ENCODE assay signal across 8 cellular contexts in the genomic region with DNA sequence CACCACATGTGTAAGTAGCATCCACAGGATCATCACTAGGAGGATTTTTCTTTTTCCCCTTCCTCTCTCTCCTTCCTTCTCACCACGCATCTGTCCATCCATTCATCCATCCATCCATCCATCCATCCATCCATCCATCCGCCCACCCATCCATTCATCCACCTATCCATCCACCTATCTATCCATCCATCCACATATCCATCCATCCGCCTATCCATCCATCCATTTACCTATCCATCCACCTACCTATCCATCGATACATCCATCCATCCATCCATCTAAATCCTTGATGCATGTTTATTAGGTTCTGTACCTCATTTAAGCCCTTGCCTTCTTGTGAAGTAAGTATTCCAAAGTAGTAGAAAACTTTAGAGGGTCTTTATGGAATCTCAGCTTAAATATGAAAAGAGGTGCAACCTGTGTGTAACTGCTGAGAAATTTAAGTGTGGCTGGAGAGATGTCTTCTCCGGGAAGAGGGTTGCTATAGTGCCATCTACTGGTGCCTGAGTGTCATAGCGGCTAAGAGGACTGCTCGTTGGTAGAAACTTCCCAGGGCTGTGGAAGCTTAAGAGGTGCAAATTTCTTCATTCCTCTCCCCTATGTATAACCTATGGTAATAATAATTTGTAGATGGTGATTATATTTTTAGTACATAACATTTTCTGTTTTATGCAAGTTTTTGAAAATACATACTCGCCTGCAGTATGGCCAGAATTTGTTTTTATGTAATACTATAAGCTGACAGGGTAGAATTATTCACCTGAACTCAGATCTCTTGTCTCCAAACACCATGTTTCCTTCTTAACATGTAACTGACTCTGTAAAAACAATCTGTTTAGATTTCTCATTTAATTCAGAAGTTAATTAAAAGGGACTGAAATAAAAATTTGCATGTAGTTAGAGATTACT. TPM values are rescaled to one million over a fixed set of nuclear protein-coding genes. Genes with fewer than 3 reads are reported as not detected.
DNase-seq lines count a peak whose midpoint lies in the region; ATAC-seq, FAIRE-seq and TF ChIP-seq lines count a peak whose summit lies in the region.

No MANE protein-coding gene starts in this region.

- H3K9me1 ChIP-seq in keratinocyte (ENCODE audit: control insufficient read depth, extremely low read depth, insufficient read depth, low read length), result no peaks in the 10 kb centered on the region

- ATAC-seq in activated CD8-positive, alpha-beta memory T cell treated with anti-CD3 and anti-CD28 coated beads, Interleukin-2, amount 10 ng/mL, durations not matched to agents 7 days and 5 days, result peak; percentile 66

- no peaks in the 10 kb centered on the region for H3K36me3 ChIP-seq in SK-N-MC (ENCODE audit: insufficient read depth, low read length)
- H3K36me3 ChIP-seq in keratinocyte (ENCODE audit: control insufficient read depth in 2 of 2, extremely low read depth in 1 of 2, insufficient read depth in 2 of 2, low read length in 2 of 2), result no peaks in the 10 kb centered on the region

- no peaks in the 10 kb centered on the region for H3K9me3 Mint-ChIP-seq in activated CD8-positive, alpha-beta memory T cell treated with anti-CD3 and anti-CD28 coated beads, Interleukin-2, amount 10 ng/mL, durations not matched to agents 7 days and 5 days (ENCODE audit: low read depth)
- H3K9me3 Mint-ChIP-seq in MCF 10A (ENCODE audit: unreplicated experiment), result no peaks in the 10 kb centered on the region

- H3K4me1 ChIP-seq in keratinocyte (ENCODE audit: control insufficient read depth, extremely low read depth, insufficient read depth, low read length), result no peaks in the 10 kb centered on the region

- H3K4me3 Mint-ChIP-seq in activated CD8-positive, alpha-beta memory T cell treated with anti-CD3 and anti-CD28 coated beads, Interleukin-2, amount 10 ng/mL, durations not matched to agents 7 days and 5 days, result no peak overlapping the region
- no peak overlapping the region for H3K4me3 Mint-ChIP-seq in MCF 10A (ENCODE audit: unreplicated experiment)

- no peaks in the 10 kb centered on the region for H3K36me3 Mint-ChIP-seq in activated CD8-positive, alpha-beta memory T cell treated with anti-CD3 and anti-CD28 coated beads, Interleukin-2, amount 10 ng/mL, durations not matched to agents 7 days and 5 days
- no peaks in the 10 kb centered on the region for H3K36me3 Mint-ChIP-seq in MCF 10A (ENCODE audit: insufficient read depth, unreplicated experiment)

- no peak overlapping the region for H3K4me2 ChIP-seq in keratinocyte (ENCODE audit: control insufficient read depth, extremely low read depth, insufficient read depth, low read depth, low read length)

- POLR2A ChIA-PET in MCF 10A (lab: Yijun Ruan, JAX), result interaction anchor here (0.9 to 1.8 kb wide), 5 partner anchors 8 to 282 kb away, joined by 3 to 6 read pairs (median 3); no protein-coding TSS in a partner anchor

- FAIRE-seq in keratinocyte (lab: Jason Lieb, UNC), result peak; percentile 73

- peaks cover 33% of the 10 kb centered on the region for H3K27me3 Mint-ChIP-seq in activated CD8-positive, alpha-beta memory T cell treated with anti-CD3 and anti-CD28 coated beads, Interleukin-2, amount 10 ng/mL, durations not matched to agents 7 days and 5 days
- peaks cover 51% of the 10 kb centered on the region for H3K27me3 Mint-ChIP-seq in MCF 10A (ENCODE audit: insufficient read depth, unreplicated experiment)

- intact Hi-C loops in MCF 10A (cut with micrococcal nuclease), result loop anchor here (2.0 kb wide), 2 partner anchors 129 to 283 kb away; no protein-coding TSS in a partner anchor

- peak; percentile 58 for DNase-seq in activated CD8-positive, alpha-beta memory T cell treated with anti-CD3 and anti-CD28 coated beads, Interleukin-2, amount 10 ng/mL, durations not matched to agents 7 days and 5 days
- no peak for DNase-seq in activated CD8-positive, alpha-beta memory T cell treated with anti-CD3 and anti-CD28 coated beads, Interleukin-2, amount 50 U/mL, for 48 hours
- DNase-seq in MV-4-11 (lab: John Stamatoyannopoulos, UW) (peak; percentile 29), SK-N-MC (ENCODE audit: low read depth, low spot score) (peak; percentile 45), MCF 10A (ENCODE audit: unreplicated experiment) (peak; percentile 68), keratinocyte (ENCODE audit: low read depth, low spot score) (peak; percentile 11), GDM1 (lab: John Stamatoyannopoulos, UW) (no peak)
- DNase-seq in stimulated activated CD4-positive, alpha-beta T cell treated with anti-CD3 and anti-CD28 coated beads, Interleukin-2, amount 100 ng/mL, for 48 hours, result peak; percentile 10 to 36

- no peak overlapping the region for H3K27ac ChIP-seq in SK-N-MC
- H3K27ac ChIP-seq in keratinocyte (ENCODE audit: control insufficient read depth, insufficient read depth, low read length), result no peak overlapping the region

- CTCF ChIA-PET in activated CD8-positive, alpha-beta memory T cell treated with anti-CD3 and anti-CD28 coated beads, Interleukin-2, amount 10 ng/mL, durations not matched to agents 7 days and 5 days (lab: Charles Lee), result interaction anchor here (0.6 to 3.9 kb wide), 29 partner anchors 8 to 510 kb away, joined by 3 to 17 read pairs (median 4); no protein-coding TSS in a partner anchor
- CTCF ChIA-PET in MCF 10A (lab: Yijun Ruan, JAX), result interaction anchor here (0.5 to 5.2 kb wide), 51 partner anchors 9 to 485 kb away, joined by 3 to 111 read pairs (median 4); no protein-coding TSS in a partner anchor

- dilution Hi-C loops in keratinocyte (cut with MboI; ENCODE audit: extremely low pct_ligation_motif_present, low sequenced_read_pairs), result loop anchor here (25.0 kb wide), 1 partner anchor 281 kb away; a partner anchor contains a TSS

- H2AFZ ChIP-seq in keratinocyte (ENCODE audit: control insufficient read depth, low read length), result no peak overlapping the region

- H3K9ac ChIP-seq in SK-N-MC (ENCODE audit: insufficient read length) (no peak overlapping the region), keratinocyte (ENCODE audit: control insufficient read depth, extremely low read depth, insufficient read depth, low read length) (no peak overlapping the region)

- H3K79me2 ChIP-seq in keratinocyte (ENCODE audit: control insufficient read depth, insufficient read depth, low read length), result no peaks in the 10 kb centered on the region

- H4K20me1 ChIP-seq in keratinocyte (ENCODE audit: control insufficient read depth, extremely low read depth, insufficient read depth, low read length), result no peaks in the 10 kb centered on the region

- H3K4me1 Mint-ChIP-seq in activated CD8-positive, alpha-beta memory T cell treated with anti-CD3 and anti-CD28 coated beads, Interleukin-2, amount 10 ng/mL, durations not matched to agents 7 days and 5 days, result no peaks in the 10 kb centered on the region
- H3K4me1 Mint-ChIP-seq in MCF 10A (ENCODE audit: insufficient read depth, unreplicated experiment), result no peaks in the 10 kb centered on the region

- TF ChIP-seq CTCF in MCF 10A (IDR thresholded peaks at IDR 0.05; ENCODE audit: unreplicated experiment) (peak; percentile 90), keratinocyte (optimal IDR thresholded peaks at IDR 0.05 in 1 of 3, IDR thresholded peaks at IDR 0.05 in 1 of 3, conservative IDR thresholded peaks at IDR 0.05 in 1 of 3; ENCODE audit: extremely low read depth in 1 of 3, insufficient read depth in 2 of 3, low read length in 3 of 3) (peak; percentile 88 to 93 (median 90))

- H3K9me3 ChIP-seq in SK-N-MC (ENCODE audit: low read depth, low read length), result no peaks in the 10 kb centered on the region
- H3K9me3 ChIP-seq in keratinocyte (ENCODE audit: control insufficient read depth, low read depth, low read length), result no peaks in the 10 kb centered on the region

- no TSS peak for BruUV-seq in MCF 10A (replicated peaks; lab: Mats Ljungman, UMichigan)

- no peak overlapping the region for H3K27ac Mint-ChIP-seq in activated CD8-positive, alpha-beta memory T cell treated with anti-CD3 and anti-CD28 coated beads, Interleukin-2, amount 10 ng/mL, durations not matched to agents 7 days and 5 days
- no peak overlapping the region for H3K27ac Mint-ChIP-seq in MCF 10A (ENCODE audit: low read depth, unreplicated experiment)

- H3K4me3 ChIP-seq in SK-N-MC (no peak overlapping the region), keratinocyte (ENCODE audit: control insufficient read depth in 2 of 3, extremely low read depth in 1 of 3, insufficient read depth in 2 of 3, low read depth in 1 of 3, low read length in 3 of 3) (no peak overlapping the region)

- no peaks in the 10 kb centered on the region for H3K27me3 ChIP-seq in keratinocyte (ENCODE audit: control insufficient read depth, extremely low read depth, insufficient read depth, low read length)

RNA-seq across cellular contexts. Expression of a gene that starts 46.0 kb away (rescaled TPM):
- not detected for total RNA-seq in activated CD8-positive, alpha-beta memory T cell treated with anti-CD3 and anti-CD28 coated beads, Interleukin-2, amount 10 ng/mL, durations not matched to agents 7 days and 5 days
- total RNA-seq in MCF 10A (2022), result not detected in 2 replicates
- polyA plus RNA-seq in keratinocyte, result 0.03 TPM in 1 of 3 replicates, not detected in the others
- 0.19 TPM for polyA plus RNA-seq in keratinocyte (2011; ENCODE audit: low read depth)
- not detected in 2 replicates for polyA plus RNA-seq in keratinocyte (2011; cell fraction: cytosol; rRNA removed)
- 0.03 TPM in 1 of 2 replicates, not detected in the other for polyA plus RNA-seq in keratinocyte (2011; cell fraction: nucleus; rRNA removed)
- polyA plus RNA-seq in keratinocyte (2012; ENCODE audit: low replicate concordance), result 0.08 and 0.25 TPM in 2 replicates
- polyA minus RNA-seq in keratinocyte, result not detected in 3 replicates
- polyA minus RNA-seq in keratinocyte (2011; cell fraction: cytosol; rRNA and poly(A)+ RNA removed), result not detected
- not detected in 2 replicates for polyA minus RNA-seq in keratinocyte (2011; cell fraction: nucleus; rRNA and poly(A)+ RNA removed)

Comparison
In these comparisons a context has a peak if more than half of its experiments do, and no peak if none do; other contexts are left out.
1. DNase-seq: peak in activated CD8-positive, alpha-beta memory T cell treated with anti-CD3 and anti-CD28 coated beads, Interleukin-2, amount 10 ng/mL, durations not matched to agents 7 days and 5 days (single experiment), MV-4-11 (single experiment), SK-N-MC (single experiment), MCF 10A (single experiment), keratinocyte (single experiment) and stimulated activated CD4-positive, alpha-beta T cell treated with anti-CD3 and anti-CD28 coated beads, Interleukin-2, amount 100 ng/mL, for 48 hours (2 of 2); none in activated CD8-positive, alpha-beta memory T cell treated with anti-CD3 and anti-CD28 coated beads, Interleukin-2, amount 50 U/mL, for 48 hours (single experiment) and GDM1 (single experiment).